ENCODE assay signal across 8 cellular contexts in the genomic region with DNA sequence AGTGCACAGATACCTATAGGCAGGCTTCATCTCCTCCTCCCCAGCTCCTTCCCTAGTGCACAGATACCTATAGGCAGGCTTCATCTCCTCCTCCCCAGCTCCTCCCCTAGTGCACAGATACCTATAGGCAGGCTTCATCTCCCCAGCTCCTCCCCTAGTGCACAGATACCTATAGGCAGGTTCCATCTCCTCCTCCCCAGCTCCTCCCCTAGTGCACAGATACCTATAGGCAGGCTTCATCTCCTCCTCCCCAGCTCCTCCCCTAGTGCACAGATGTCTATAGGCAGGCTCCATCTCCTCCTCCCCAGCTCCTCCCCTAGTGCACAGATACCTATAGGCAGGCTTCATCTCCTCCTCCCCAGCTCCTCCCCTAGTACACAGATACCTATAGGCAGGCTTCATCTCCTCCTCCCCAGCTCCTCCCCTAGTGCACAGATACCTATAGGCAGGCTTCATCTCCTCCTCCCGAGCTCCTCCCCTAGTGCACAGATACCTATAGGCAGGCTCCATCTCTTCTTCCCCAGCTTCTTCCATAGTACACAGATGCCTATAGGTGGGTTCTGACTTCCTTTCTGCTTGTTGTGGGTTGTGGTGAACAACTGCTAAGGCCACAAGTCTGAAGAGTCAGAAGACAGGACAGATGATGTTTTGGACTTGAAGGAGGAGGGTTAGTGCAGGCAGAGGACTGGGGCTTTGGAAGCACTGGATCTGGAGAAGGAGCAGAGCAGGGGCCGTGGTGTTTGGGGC. TPM values are rescaled to one million over a fixed set of nuclear protein-coding genes. Genes with fewer than 3 reads are reported as not detected.
DNase-seq lines count a peak whose midpoint lies in the region; ATAC-seq and TF ChIP-seq lines count a peak whose summit lies in the region.
"Not testable (repeated sequence)": the region's sequence is repeated elsewhere in the genome, so short reads cannot be mapped to it uniquely, and the experiment has no call there.

No MANE protein-coding gene starts in this region.

- H3F3A ChIP-seq in SU-DHL-6 (ENCODE audit: insufficient read depth) = not testable (repeated sequence)

- not testable (repeated sequence) for H3K9me3 ChIP-seq in SU-DHL-6 (ENCODE audit: insufficient read depth, low read length)

- H3K4me1 Mint-ChIP-seq in memory B cell = peaks cover 33% of the 10 kb centered on the region

- H3K4me2 ChIP-seq in SU-DHL-6 (ENCODE audit: low read depth, low read length, poor library complexity, severe bottlenecking) = not testable (repeated sequence)

- peak; percentile 44 for ATAC-seq in GM19397 (IDR thresholded peaks at IDR 0.05; ENCODE audit: unreplicated experiment)
- ATAC-seq in HG02840 (IDR thresholded peaks at IDR 0.05; ENCODE audit: low FRiP score, unreplicated experiment) = peak; percentile 34
- peak; percentile 62 for ATAC-seq in HG03469 (IDR thresholded peaks at IDR 0.05; ENCODE audit: unreplicated experiment)
- peak; percentile 34 for ATAC-seq in memory B cell (ENCODE audit: low read depth)

- not testable (repeated sequence) for TF ChIP-seq CTCF in GM13976 (IDR thresholded peaks at IDR 0.05; ENCODE audit: borderline replicate concordance, control extremely low read depth, extremely low read depth, insufficient read depth, missing control alignments); SU-DHL-6 (IDR thresholded peaks at IDR 0.05; ENCODE audit: insufficient read depth, low read length, poor library complexity, severe bottlenecking)

- H3K27ac ChIP-seq in SU-DHL-6 (ENCODE audit: low read depth, low read length) = peak overlapping the region; percentile 40
- H3K27ac ChIP-seq in temporal lobe (ENCODE audit: low read depth, low read length) = peak overlapping the region; percentile 61

- H2AFZ ChIP-seq in SU-DHL-6 (ENCODE audit: low read depth, low read length, severe bottlenecking) = not testable (repeated sequence)

- in situ Hi-C loops in GM13976 (cut with MboI; ENCODE audit: low sequenced_read_pairs, unreplicated experiment) = not testable (repeated sequence)

- not testable (repeated sequence) for H3K9me3 Mint-ChIP-seq in memory B cell

- not testable (repeated sequence) for H3K9me2 ChIP-seq in SU-DHL-6 (replicated peaks; ENCODE audit: insufficient read depth, low read length)

- peaks cover 89% of the 10 kb centered on the region for H3K79me2 ChIP-seq in SU-DHL-6 (ENCODE audit: insufficient read depth, low read length)

- H3K36me3 Mint-ChIP-seq in memory B cell = not testable (repeated sequence)

- not testable (repeated sequence) for H3K9ac ChIP-seq in SU-DHL-6 (ENCODE audit: low read length)

- DNase-seq in GM13976 (ENCODE audit: low spot score) (peak; percentile 59), activated gamma-delta T cell treated with Interleukin-2 at 50 U/mL for 16 hours (peak; percentile 60)
- not testable (repeated sequence) for DNase-seq in memory B cell (ENCODE audit: low spot score in 2 of 2)

- H3K4me3 Mint-ChIP-seq in memory B cell = peak overlapping the region; percentile 59

- peak overlapping the region; percentile 29 for H3K27ac Mint-ChIP-seq in memory B cell

- H3K36me3 ChIP-seq in SU-DHL-6 (ENCODE audit: low read length) = peaks cover 37% of the 10 kb centered on the region

- H3K27me3 ChIP-seq in SU-DHL-6 (ENCODE audit: low read length) = not testable (repeated sequence)

- not testable (repeated sequence) for H3K4me3 ChIP-seq in SU-DHL-6 (ENCODE audit: insufficient read depth, low read length, poor library complexity, severe bottlenecking)

- not testable (repeated sequence) for H3K27me3 Mint-ChIP-seq in memory B cell

- H4K20me1 ChIP-seq in SU-DHL-6 (ENCODE audit: low read depth, low read length) = peaks cover 19% of the 10 kb centered on the region; the same call in 1 of the 2 replicates

RNA-seq across cellular contexts. Expression of gene SORL1, which starts 29.5 kb away (rescaled TPM):
- 40.6 TPM for total RNA-seq in temporal lobe
